In genomic region chr4:3291411-3291968, GRCh38 we compare ENCODE assay signal across 7 cellular contexts. TPM values are rescaled to one million over a fixed set of nuclear protein-coding genes. Genes with fewer than 3 reads are reported as not detected.
DNase-seq lines count a peak whose midpoint lies in the region; ATAC-seq and TF ChIP-seq lines count a peak whose summit lies in the region.

No MANE protein-coding gene starts in this region.

- no peak for DNase-seq in HFF-Myc (ENCODE audit: extremely low read depth, low read depth)
- DNase-seq in T-helper 17 cell = no peak
- DNase-seq in fibroblast of villous mesenchyme (ENCODE audit: low read depth) = no peak
- peak in 1 of 2 donors; percentile 35 for DNase-seq in trophoblast cell
- no peak for DNase-seq in COR-L47 (lab: John Stamatoyannopoulos, UW)
- no peak for DNase-seq in stimulated activated CD4-positive, alpha-beta T cell treated with anti-CD3 and anti-CD28 coated beads, Interleukin-4, amount 100 ng/mL, for 4 hours

- peak overlapping the region; percentile 99 for H3K4me2 ChIP-seq in trophoblast cell (ENCODE audit: low read length)

- ATAC-seq in T-helper 17 cell (no peak), GM18502 (IDR thresholded peaks at IDR 0.05; ENCODE audit: poor library complexity, unreplicated experiment) (no peak)

- peaks cover 7% of the 10 kb centered on the region for H3K79me1 ChIP-seq in trophoblast cell (ENCODE audit: low read length)

- no peak overlapping the region for H2BK12ac ChIP-seq in trophoblast cell (ENCODE audit: low read length)

- H3K23ac ChIP-seq in trophoblast cell (ENCODE audit: low read length) = no peak overlapping the region

- H3K4me3 Mint-ChIP-seq in T-helper 17 cell = peak overlapping the region; percentile 98

- no peaks in the 10 kb centered on the region for H3K9me3 ChIP-seq in T-helper 17 cell (ENCODE audit: control insufficient read depth, low read length, poor library complexity, severe bottlenecking)
- peaks cover 2% of the 10 kb centered on the region for H3K9me3 ChIP-seq in trophoblast cell (ENCODE audit: insufficient read depth, low read depth, low read length)

- peak overlapping the region; percentile 81 for H3K27ac Mint-ChIP-seq in T-helper 17 cell

- no peaks in the 10 kb centered on the region for H3K36me3 ChIP-seq in trophoblast cell (ENCODE audit: control insufficient read depth in 1 of 2, insufficient read depth in 2 of 2, low read length in 2 of 2)

- no peak overlapping the region for H2BK120ac ChIP-seq in trophoblast cell (ENCODE audit: insufficient read depth, low read length, poor library complexity)

- no CpG with 5 or more reads among the region's 24 CpGs for WGBS in trophoblast cell (ENCODE audit: extremely low coverage, insufficient coverage, insufficient read length)

- no peak for TF ChIP-seq CTCF in HFF-Myc (IDR thresholded peaks at IDR 0.05; ENCODE audit: low read depth, low read length, missing control alignments)
- TF ChIP-seq CTCF in fibroblast of villous mesenchyme (IDR thresholded peaks at IDR 0.05; ENCODE audit: insufficient read depth, low read depth, low read length) = no peak

- H3K14ac ChIP-seq in trophoblast cell (ENCODE audit: low read length) = no peak overlapping the region

- H3K27me3 ChIP-seq in trophoblast cell (ENCODE audit: insufficient read depth, low read length) = no peaks in the 10 kb centered on the region

- peaks cover 17% of the 10 kb centered on the region for H3K4me1 Mint-ChIP-seq in T-helper 17 cell

- H3K27me3 Mint-ChIP-seq in T-helper 17 cell = peaks cover 34% of the 10 kb centered on the region

- H4K8ac ChIP-seq in trophoblast cell (ENCODE audit: low read depth, low read length) = no peak overlapping the region

- H2AK5ac ChIP-seq in trophoblast cell (ENCODE audit: low read length) = no peak overlapping the region

- H4K91ac ChIP-seq in trophoblast cell (ENCODE audit: low read depth, low read length) = no peak overlapping the region

- no peak overlapping the region for H3K18ac ChIP-seq in trophoblast cell (ENCODE audit: low read length)

- H2BK5ac ChIP-seq in trophoblast cell (ENCODE audit: low read depth, low read length, poor library complexity) = no peak overlapping the region

- H3K9ac ChIP-seq in trophoblast cell (ENCODE audit: low read length) = peak overlapping the region; percentile 39

- H4K12ac ChIP-seq in trophoblast cell (ENCODE audit: low read depth, low read length) = no peak overlapping the region

- peak overlapping the region; percentile 71 for H3K4me3 ChIP-seq in HFF-Myc (replicated peaks; ENCODE audit: low read depth, low read length)
- H3K4me3 ChIP-seq in fibroblast of villous mesenchyme (ENCODE audit: low read depth, low read length) = peak overlapping the region; percentile 81
- H3K4me3 ChIP-seq in trophoblast cell (ENCODE audit: low read depth, low read length) = peak overlapping the region; percentile 84

- H3K4me1 ChIP-seq in trophoblast cell (ENCODE audit: control insufficient read depth in 1 of 2, insufficient read depth in 2 of 2, low read length in 2 of 2) = peaks cover 10 to 26% of the 10 kb centered on the region in 2 experiments

- H2AFZ ChIP-seq in trophoblast cell (ENCODE audit: insufficient read depth, low read length, poor library complexity) = peak overlapping the region; percentile 85

- peaks cover 6% of the 10 kb centered on the region for H3K79me2 ChIP-seq in trophoblast cell (ENCODE audit: control insufficient read depth, insufficient read depth, low read length, poor library complexity)

- no peak overlapping the region for H3K27ac ChIP-seq in trophoblast cell (ENCODE audit: low read depth, low read length)

- H3K4ac ChIP-seq in trophoblast cell (ENCODE audit: low read depth, low read length) = no peak overlapping the region

- no peaks in the 10 kb centered on the region for H3K36me3 Mint-ChIP-seq in T-helper 17 cell (ENCODE audit: low read depth)

RNA-seq across cellular contexts. Expression of gene RGS12, which starts 1.3 kb away (rescaled TPM):
- 1 to 10 TPM; 4.0 to 5.0 TPM for total RNA-seq in T-helper 17 cell
- 11.7 and 13.5 TPM in 2 replicates for total RNA-seq in fibroblast of villous mesenchyme
- 12.0 and 14.8 TPM in 2 replicates for polyA plus RNA-seq in trophoblast cell (2013)

RNA-seq across cellular contexts. Expression of gene MSANTD1, which starts 42.5 kb away (rescaled TPM):
- total RNA-seq in T-helper 17 cell = 1 to 10 TPM; 1.5 to 1.7 TPM
- total RNA-seq in fibroblast of villous mesenchyme = 0.64 and 0.86 TPM in 2 replicates
- polyA plus RNA-seq in trophoblast cell (2013) = 0.15 and 0.23 TPM in 2 replicates
